Comparison of ENCODE assay signal across 1 cellular context in the genomic region with DNA sequence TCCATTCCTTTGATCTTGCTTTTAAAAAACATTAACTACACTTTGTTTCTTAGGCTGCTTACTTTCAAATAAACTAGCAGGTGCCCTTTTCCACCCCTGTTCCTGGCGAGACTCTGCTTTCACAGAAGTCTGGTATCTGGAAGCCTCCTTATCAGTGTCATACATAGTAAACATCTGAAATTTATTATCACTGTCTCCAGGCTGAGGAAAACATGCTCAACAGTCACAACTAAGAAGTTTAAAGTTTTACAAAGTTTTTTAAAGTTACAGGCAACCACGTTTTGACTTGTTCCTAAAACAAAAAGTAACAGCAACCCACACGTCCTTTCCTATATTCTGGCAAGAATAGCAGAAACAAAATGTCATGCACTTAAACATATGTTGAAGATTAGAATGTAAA.
TF ChIP-seq lines count a peak whose summit lies in the region.

No MANE protein-coding gene starts in this region.

TF ChIP-seq in SK-N-SH, 30 proteins besides CTCF, POLR2A, EP300 and RAD21 (continued from another document):
- TF ChIP-seq, protein P1, sequence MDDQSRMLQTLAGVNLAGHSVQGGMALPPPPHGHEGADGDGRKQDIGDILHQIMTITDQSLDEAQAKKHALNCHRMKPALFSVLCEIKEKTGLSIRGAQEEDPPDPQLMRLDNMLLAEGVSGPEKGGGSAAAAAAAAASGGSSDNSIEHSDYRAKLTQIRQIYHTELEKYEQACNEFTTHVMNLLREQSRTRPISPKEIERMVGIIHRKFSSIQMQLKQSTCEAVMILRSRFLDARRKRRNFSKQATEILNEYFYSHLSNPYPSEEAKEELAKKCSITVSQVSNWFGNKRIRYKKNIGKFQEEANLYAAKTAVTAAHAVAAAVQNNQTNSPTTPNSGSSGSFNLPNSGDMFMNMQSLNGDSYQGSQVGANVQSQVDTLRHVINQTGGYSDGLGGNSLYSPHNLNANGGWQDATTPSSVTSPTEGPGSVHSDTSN (IDR thresholded peaks at IDR 0.05), result peak; percentile 35; the same call in 1 of the 2 replicates
- peak; percentile 61 for TF ChIP-seq GATA2 (CRISPR knock-in tag; IDR thresholded peaks at IDR 0.05)
- TF ChIP-seq, protein P2, sequence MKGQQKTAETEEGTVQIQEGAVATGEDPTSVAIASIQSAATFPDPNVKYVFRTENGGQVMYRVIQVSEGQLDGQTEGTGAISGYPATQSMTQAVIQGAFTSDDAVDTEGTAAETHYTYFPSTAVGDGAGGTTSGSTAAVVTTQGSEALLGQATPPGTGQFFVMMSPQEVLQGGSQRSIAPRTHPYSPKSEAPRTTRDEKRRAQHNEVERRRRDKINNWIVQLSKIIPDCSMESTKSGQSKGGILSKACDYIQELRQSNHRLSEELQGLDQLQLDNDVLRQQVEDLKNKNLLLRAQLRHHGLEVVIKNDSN (IDR thresholded peaks at IDR 0.05; ENCODE audit: borderline replicate concordance, low read depth), result no peak
- TF ChIP-seq RCOR1 (IDR thresholded peaks at IDR 0.05; ENCODE audit: low read length), result peak; percentile 59
- peak; percentile 57 for TF ChIP-seq TCF12 (IDR thresholded peaks at IDR 0.05)
